In genomic region chr22:38570841-38571364, GRCh38 we compare ENCODE assay signal across 8 cellular contexts. TPM values are rescaled to one million over a fixed set of nuclear protein-coding genes. Genes with fewer than 3 reads are reported as not detected.
DNase-seq lines count a peak whose midpoint lies in the region; ATAC-seq and TF ChIP-seq lines count a peak whose summit lies in the region.

No MANE protein-coding gene starts in this region.

- peaks cover 21% of the 10 kb centered on the region for H3K4me1 ChIP-seq in KMS-11 (ENCODE audit: low read depth, poor library complexity, severe bottlenecking)

- peak; percentile 17 for ATAC-seq in left lobe of liver
- no peak for ATAC-seq in GM19463 (IDR thresholded peaks at IDR 0.05; ENCODE audit: unreplicated experiment)
- ATAC-seq in GM19351 (IDR thresholded peaks at IDR 0.05; ENCODE audit: unreplicated experiment), result no peak

- no peaks in the 10 kb centered on the region for H3K79me2 ChIP-seq in KMS-11 (ENCODE audit: insufficient read depth, low read depth)

- in situ Hi-C loops in G401 (cut with HindIII; ENCODE audit: low sequenced_read_pairs), result no loop called here

- peak overlapping the region; percentile 60 for H3K4me2 ChIP-seq in KMS-11

- peak overlapping the region; percentile 71; the same call in 1 of the 2 replicates for H3K9ac ChIP-seq in KMS-11

- TF ChIP-seq CTCF in KMS-11 (conservative IDR thresholded peaks at IDR 0.05; ENCODE audit: low read depth, low read length) (no peak; the same call in 1 of the 2 replicates), WI38 (IDR thresholded peaks at IDR 0.05; ENCODE audit: low read depth, low read length) (no peak)

- DNase-seq in G401 (ENCODE audit: low spot score) (peak; percentile 83), left lobe of liver (ENCODE audit: low spot score) (no peak)
- DNase-seq in stimulated activated CD4-positive, alpha-beta T cell treated with anti-CD3 and anti-CD28 coated beads, Interleukin-4, amount 100 ng/mL, for 1 hour, result peak; percentile 30

- no peaks in the 10 kb centered on the region for H3K27me3 ChIP-seq in KMS-11 (ENCODE audit: insufficient read depth, low read depth)

- H3K27ac ChIP-seq in KMS-11 (peak overlapping the region; percentile 65), cingulate gyrus (ENCODE audit: low read depth, low read length) (peak overlapping the region; percentile 85)

- H2AFZ ChIP-seq in KMS-11 (ENCODE audit: low read depth), result peak overlapping the region; percentile 87

- no peaks in the 10 kb centered on the region for H4K20me1 ChIP-seq in KMS-11 (ENCODE audit: insufficient read depth)

- H3K36me3 ChIP-seq in KMS-11 (ENCODE audit: insufficient read depth), result no peaks in the 10 kb centered on the region

- no peak overlapping the region for H3K4me3 ChIP-seq in KMS-11 (IDR thresholded peaks at IDR 0.05; ENCODE audit: insufficient read depth, low read depth, low read length)
- H3K4me3 ChIP-seq in WI38 (ENCODE audit: low read depth, low read length), result peak overlapping the region; percentile 67

RNA-seq across cellular contexts. Expression of gene DMC1, which starts 0.9 kb away (rescaled TPM):
- total RNA-seq in G401 (2014; rRNA removed; shearing (Covaris generic)), result 4.0 and 107 TPM in 2 replicates
- not detected for total RNA-seq in left lobe of liver
